9 cellular contexts compared by ENCODE assay signal in genomic region chr2:156892449-156893335, GRCh38.
DNase-seq lines count a peak whose midpoint lies in the region; ATAC-seq and TF ChIP-seq lines count a peak whose summit lies in the region.
"Had no signal": no experiment of that assay in that cellular context is flagged by ENCODE, and none has a peak within 500 bp of the region (broad histone marks: within the 10 kb centered on the region; RNA-seq: fewer than 3 reads in every experiment).

No MANE protein-coding gene starts in this region.

- no peaks in the 10 kb centered on the region for H3K9me3 Mint-ChIP-seq in activated naive CD8-positive, alpha-beta T cell treated with anti-CD3 and anti-CD28 coated beads, Interleukin-2, amount 10 ng/mL, durations not matched to agents 7 days and 5 days
- H3K9me3 Mint-ChIP-seq in activated naive CD8-positive, alpha-beta T cell treated with anti-CD3 and anti-CD28 coated beads for 36 hours = peaks cover 2% of the 10 kb centered on the region
- no peaks in the 10 kb centered on the region for H3K9me3 Mint-ChIP-seq in activated CD8-positive, alpha-beta T cell treated with anti-CD3 and anti-CD28 coated beads, Interleukin-2, amount 10 ng/mL, durations not matched to agents 7 days and 5 days (ENCODE audit: insufficient read depth)
- no peaks in the 10 kb centered on the region for H3K9me3 Mint-ChIP-seq in activated CD4-positive, alpha-beta memory T cell treated with anti-CD3 and anti-CD28 coated beads for 36 hours
- H3K9me3 Mint-ChIP-seq: memory B cell had no signal

- TF ChIP-seq CTCF in left ventricle myocardium inferior (IDR thresholded peaks at IDR 0.05; ENCODE audit: borderline replicate concordance) = peak; percentile 59

- H3K4me1 ChIP-seq in left ventricle myocardium inferior = no peaks in the 10 kb centered on the region

- H3K4me3 ChIP-seq in left ventricle myocardium inferior = peak overlapping the region; percentile 53

- no peaks in the 10 kb centered on the region for H3K9me3 ChIP-seq in left ventricle myocardium inferior (replicated peaks)

- no peaks in the 10 kb centered on the region for H3K36me3 Mint-ChIP-seq in activated naive CD8-positive, alpha-beta T cell treated with anti-CD3 and anti-CD28 coated beads, Interleukin-2, amount 10 ng/mL, durations not matched to agents 7 days and 5 days
- no peaks in the 10 kb centered on the region for H3K36me3 Mint-ChIP-seq in activated naive CD8-positive, alpha-beta T cell treated with anti-CD3 and anti-CD28 coated beads for 36 hours
- H3K36me3 Mint-ChIP-seq in activated CD8-positive, alpha-beta T cell treated with anti-CD3 and anti-CD28 coated beads, Interleukin-2, amount 10 ng/mL, durations not matched to agents 7 days and 5 days (ENCODE audit: low read depth) = no peaks in the 10 kb centered on the region
- no peaks in the 10 kb centered on the region for H3K36me3 Mint-ChIP-seq in activated CD4-positive, alpha-beta memory T cell treated with anti-CD3 and anti-CD28 coated beads for 36 hours
- H3K36me3 Mint-ChIP-seq: memory B cell had no signal

- no peak for DNase-seq in activated naive CD8-positive, alpha-beta T cell treated with anti-CD3 and anti-CD28 coated beads, Interleukin-2, amount 10 ng/mL, durations not matched to agents 7 days and 5 days
- DNase-seq in activated naive CD8-positive, alpha-beta T cell treated with anti-CD3 and anti-CD28 coated beads for 36 hours = no peak
- DNase-seq in NCI-H2029 (lab: John Stamatoyannopoulos, UW) (peak; percentile 61), left ventricle myocardium inferior (no peak), sciatic nerve (ENCODE audit: low spot score) (no peak)
- no peak for DNase-seq in activated CD8-positive, alpha-beta T cell treated with anti-CD3 and anti-CD28 coated beads, Interleukin-2, amount 10 ng/mL, durations not matched to agents 7 days and 5 days
- DNase-seq in activated CD4-positive, alpha-beta memory T cell treated with anti-CD3 and anti-CD28 coated beads for 36 hours = no peak

- POLR2A ChIA-PET in activated naive CD8-positive, alpha-beta T cell treated with anti-CD3 and anti-CD28 coated beads, Interleukin-2, amount 10 ng/mL, durations not matched to agents 7 days and 5 days (lab: Charles Lee) = no interaction called here
- POLR2A ChIA-PET in activated CD8-positive, alpha-beta T cell treated with anti-CD3 and anti-CD28 coated beads, Interleukin-2, amount 10 ng/mL, durations not matched to agents 7 days and 5 days (lab: Charles Lee) = no interaction called here
- POLR2A ChIA-PET in activated CD4-positive, alpha-beta memory T cell treated with anti-CD3 and anti-CD28 coated beads for 36 hours (lab: Charles Lee) = no interaction called here

- ATAC-seq in activated naive CD8-positive, alpha-beta T cell treated with anti-CD3 and anti-CD28 coated beads, Interleukin-2, amount 10 ng/mL, durations not matched to agents 7 days and 5 days (ENCODE audit: low read depth) = no peak
- ATAC-seq in HG02759 (IDR thresholded peaks at IDR 0.05; ENCODE audit: unreplicated experiment) = peak; percentile 49
- ATAC-seq in activated CD8-positive, alpha-beta T cell treated with anti-CD3 and anti-CD28 coated beads, Interleukin-2, amount 10 ng/mL, durations not matched to agents 7 days and 5 days = peak; percentile 54
- peak; percentile 92 for ATAC-seq in sciatic nerve

- no peaks in the 10 kb centered on the region for H3K36me3 ChIP-seq in left ventricle myocardium inferior

- no peak overlapping the region for H3K27ac Mint-ChIP-seq in activated naive CD8-positive, alpha-beta T cell treated with anti-CD3 and anti-CD28 coated beads, Interleukin-2, amount 10 ng/mL, durations not matched to agents 7 days and 5 days
- H3K27ac Mint-ChIP-seq in activated naive CD8-positive, alpha-beta T cell treated with anti-CD3 and anti-CD28 coated beads for 36 hours = no peak overlapping the region
- no peak overlapping the region for H3K27ac Mint-ChIP-seq in activated CD8-positive, alpha-beta T cell treated with anti-CD3 and anti-CD28 coated beads, Interleukin-2, amount 10 ng/mL, durations not matched to agents 7 days and 5 days
- H3K27ac Mint-ChIP-seq in activated CD4-positive, alpha-beta memory T cell treated with anti-CD3 and anti-CD28 coated beads for 36 hours = no peak overlapping the region
- H3K27ac Mint-ChIP-seq: memory B cell had no signal

- peaks cover 17% of the 10 kb centered on the region for H3K4me1 Mint-ChIP-seq in activated naive CD8-positive, alpha-beta T cell treated with anti-CD3 and anti-CD28 coated beads, Interleukin-2, amount 10 ng/mL, durations not matched to agents 7 days and 5 days
- peaks cover 24% of the 10 kb centered on the region for H3K4me1 Mint-ChIP-seq in activated naive CD8-positive, alpha-beta T cell treated with anti-CD3 and anti-CD28 coated beads for 36 hours
- H3K4me1 Mint-ChIP-seq in activated CD8-positive, alpha-beta T cell treated with anti-CD3 and anti-CD28 coated beads, Interleukin-2, amount 10 ng/mL, durations not matched to agents 7 days and 5 days (ENCODE audit: low read depth) = peaks cover 31% of the 10 kb centered on the region
- H3K4me1 Mint-ChIP-seq in activated CD4-positive, alpha-beta memory T cell treated with anti-CD3 and anti-CD28 coated beads for 36 hours (ENCODE audit: low read depth) = peaks cover 6% of the 10 kb centered on the region
- H3K4me1 Mint-ChIP-seq: memory B cell had no signal

- H3K27me3 ChIP-seq in left ventricle myocardium inferior (ENCODE audit: low read depth) = no peaks in the 10 kb centered on the region

- H3K4me3 Mint-ChIP-seq in activated naive CD8-positive, alpha-beta T cell treated with anti-CD3 and anti-CD28 coated beads, Interleukin-2, amount 10 ng/mL, durations not matched to agents 7 days and 5 days = peak overlapping the region; percentile 45
- no peak overlapping the region for H3K4me3 Mint-ChIP-seq in activated naive CD8-positive, alpha-beta T cell treated with anti-CD3 and anti-CD28 coated beads for 36 hours
- H3K4me3 Mint-ChIP-seq in activated CD8-positive, alpha-beta T cell treated with anti-CD3 and anti-CD28 coated beads, Interleukin-2, amount 10 ng/mL, durations not matched to agents 7 days and 5 days = no peak overlapping the region
- no peak overlapping the region for H3K4me3 Mint-ChIP-seq in activated CD4-positive, alpha-beta memory T cell treated with anti-CD3 and anti-CD28 coated beads for 36 hours
- H3K4me3 Mint-ChIP-seq: memory B cell had no signal

- CTCF ChIA-PET in activated CD8-positive, alpha-beta T cell treated with anti-CD3 and anti-CD28 coated beads, Interleukin-2, amount 10 ng/mL, durations not matched to agents 7 days and 5 days (lab: Charles Lee) = interaction anchor here (0.7 to 1.3 kb wide), 5 partner anchors 10 to 1516 kb away, joined by 3 to 5 read pairs (median 3); no protein-coding TSS in a partner anchor
- CTCF ChIA-PET in activated CD4-positive, alpha-beta memory T cell treated with anti-CD3 and anti-CD28 coated beads for 36 hours (lab: Charles Lee) = no interaction called here

- intact Hi-C loops in left ventricle myocardium inferior (cut with micrococcal nuclease) = no loop called here
- intact Hi-C loops in sciatic nerve (cut with DNase I) = no loop called here
- intact Hi-C loops in activated CD4-positive, alpha-beta memory T cell treated with anti-CD3 and anti-CD28 coated beads for 36 hours (cut with micrococcal nuclease) = loop anchor here (2.0 to 10.0 kb wide), 3 partner anchors 298 to 1516 kb away; partner anchors contain the start of gene NR4A2

- H3K27me3 Mint-ChIP-seq in activated naive CD8-positive, alpha-beta T cell treated with anti-CD3 and anti-CD28 coated beads, Interleukin-2, amount 10 ng/mL, durations not matched to agents 7 days and 5 days = peaks cover 36% of the 10 kb centered on the region
- peaks cover 69% of the 10 kb centered on the region for H3K27me3 Mint-ChIP-seq in activated naive CD8-positive, alpha-beta T cell treated with anti-CD3 and anti-CD28 coated beads for 36 hours
- H3K27me3 Mint-ChIP-seq in activated CD8-positive, alpha-beta T cell treated with anti-CD3 and anti-CD28 coated beads, Interleukin-2, amount 10 ng/mL, durations not matched to agents 7 days and 5 days (ENCODE audit: low read depth) = peaks cover 44% of the 10 kb centered on the region
- H3K27me3 Mint-ChIP-seq in activated CD4-positive, alpha-beta memory T cell treated with anti-CD3 and anti-CD28 coated beads for 36 hours = peaks cover 16% of the 10 kb centered on the region

- no peak overlapping the region for H3K27ac ChIP-seq in left ventricle myocardium inferior (replicated peaks)
